ENCODE assay signal across 8 cellular contexts in genomic region chr3:131526801-131527347, GRCh38. TPM values are rescaled to one million over a fixed set of nuclear protein-coding genes. Genes with fewer than 3 reads are reported as not detected.
A peak's percentile ranks its signal among the peaks of the same experiment; 100 is the strongest.
DNase-seq lines count a peak whose midpoint lies in the region; ATAC-seq, FAIRE-seq and TF ChIP-seq lines count a peak whose summit lies in the region.

No MANE protein-coding gene starts in this region.

- dilution Hi-C loops in endothelial cell of umbilical vein (cut with MboI; ENCODE audit: extremely low pct_ligation_motif_present, low sequenced_read_pairs) = no loop called here

- H3K9me3 Mint-ChIP-seq in activated T-helper 1 cell treated with anti-CD3 and anti-CD28 coated beads, Interleukin-12 subunit alpha, Interleukin-12 subunit beta, Interleukin-2, Interleukin-4 antibody, amounts not matched to agents 30 ng/mL and 10 ng/mL and 1 ng/mL, durations not matched to agents 14 hours and 24 hours and 36 hours = no peaks in the 10 kb centered on the region

- no peak overlapping the region for H3K9ac ChIP-seq in endothelial cell of umbilical vein (replicated peaks; ENCODE audit: extremely low read depth, insufficient read depth, low read length)

- BruUV-seq in endothelial cell of umbilical vein (replicated peaks; lab: Mats Ljungman, UMichigan) = no TSS peak

- no peaks in the 10 kb centered on the region for H3K36me3 ChIP-seq in endothelial cell of umbilical vein (ENCODE audit: control insufficient read depth in 2 of 2, extremely low read depth in 1 of 2, insufficient read depth in 2 of 2, low read length in 2 of 2)

- peaks cover 2 to 14% of the 10 kb centered on the region in 2 experiments for H3K27me3 ChIP-seq in endothelial cell of umbilical vein (ENCODE audit: control insufficient read depth in 2 of 2, insufficient read depth in 2 of 2, low read length in 2 of 2)

- H4K20me1 ChIP-seq in endothelial cell of umbilical vein (replicated peaks; ENCODE audit: control insufficient read depth, extremely low read depth, insufficient read depth, low read length) = no peaks in the 10 kb centered on the region

- DNase-seq in CD1c-positive myeloid dendritic cell (ENCODE audit: extremely low spot score) (peak; percentile 8), NCI-H1930 (lab: John Stamatoyannopoulos, UW) (peak; percentile 59 to 63), endothelial cell of umbilical vein (ENCODE audit: low read depth, low spot score) (peak; percentile 42), midbrain (lab: John Stamatoyannopoulos, UW) (peak; percentile 15), T1000 (lab: John Stamatoyannopoulos, UW) (no peak)
- no peak for DNase-seq in activated T-helper 1 cell treated with anti-CD3 and anti-CD28 coated beads, Interleukin-12 subunit alpha, Interleukin-12 subunit beta, Interleukin-2, Interleukin-4 antibody, amounts not matched to agents 30 ng/mL and 10 ng/mL and 1 ng/mL, durations not matched to agents 14 hours and 24 hours and 36 hours (ENCODE audit: low spot score)
- DNase-seq in activated naive CD4-positive, alpha-beta T cell (lab: John Stamatoyannopoulos, UW) = no peak

- H3K4me1 Mint-ChIP-seq in activated T-helper 1 cell treated with anti-CD3 and anti-CD28 coated beads, Interleukin-12 subunit alpha, Interleukin-12 subunit beta, Interleukin-2, Interleukin-4 antibody, amounts not matched to agents 30 ng/mL and 10 ng/mL and 1 ng/mL, durations not matched to agents 14 hours and 24 hours and 36 hours (ENCODE audit: low read depth) = no peaks in the 10 kb centered on the region

- H3K27ac Mint-ChIP-seq in activated T-helper 1 cell treated with anti-CD3 and anti-CD28 coated beads, Interleukin-12 subunit alpha, Interleukin-12 subunit beta, Interleukin-2, Interleukin-4 antibody, amounts not matched to agents 30 ng/mL and 10 ng/mL and 1 ng/mL, durations not matched to agents 14 hours and 24 hours and 36 hours = no peak overlapping the region

- ATAC-seq in HG02981 (IDR thresholded peaks at IDR 0.05; ENCODE audit: unreplicated experiment) = no peak

- CTCF ChIA-PET in endothelial cell of umbilical vein (lab: Charles Lee) = interaction anchor here (0.6 to 1.7 kb wide), 13 partner anchors 9 to 508 kb away, joined by 3 to 7 read pairs (median 4); partner anchors contain the start of gene CPNE4

- no peak overlapping the region for H3K4me3 Mint-ChIP-seq in activated T-helper 1 cell treated with anti-CD3 and anti-CD28 coated beads, Interleukin-12 subunit alpha, Interleukin-12 subunit beta, Interleukin-2, Interleukin-4 antibody, amounts not matched to agents 30 ng/mL and 10 ng/mL and 1 ng/mL, durations not matched to agents 14 hours and 24 hours and 36 hours

- no peaks in the 10 kb centered on the region for H3K9me3 ChIP-seq in endothelial cell of umbilical vein (replicated peaks; ENCODE audit: control insufficient read depth, insufficient read depth, low read length)

- POLR2A ChIA-PET in endothelial cell of umbilical vein (lab: Charles Lee) = no interaction called here

- no peak overlapping the region for H3K27ac ChIP-seq in endothelial cell of umbilical vein (ENCODE audit: insufficient read depth, low read depth, low read length)

- no peaks in the 10 kb centered on the region for H3K9me1 ChIP-seq in endothelial cell of umbilical vein (replicated peaks; ENCODE audit: control insufficient read depth, extremely low read depth, insufficient read depth, low read length)

- TF ChIP-seq CTCF in endothelial cell of umbilical vein (IDR thresholded peaks at IDR 0.05; ENCODE audit: extremely low read depth in 1 of 2, insufficient read depth in 1 of 2, low read depth in 1 of 2, low read length in 2 of 2) = peak; percentile 48 to 67

- TF ChIP-seq POLR2A in endothelial cell of umbilical vein (IDR thresholded peaks at IDR 0.05; ENCODE audit: low read depth, low read length) = no peak

- H3K36me3 Mint-ChIP-seq in activated T-helper 1 cell treated with anti-CD3 and anti-CD28 coated beads, Interleukin-12 subunit alpha, Interleukin-12 subunit beta, Interleukin-2, Interleukin-4 antibody, amounts not matched to agents 30 ng/mL and 10 ng/mL and 1 ng/mL, durations not matched to agents 14 hours and 24 hours and 36 hours (ENCODE audit: low read depth) = no peaks in the 10 kb centered on the region

- no peaks in the 10 kb centered on the region for H3K79me2 ChIP-seq in endothelial cell of umbilical vein (ENCODE audit: control insufficient read depth, insufficient read depth, low read length)

- intact Hi-C loops in endothelial cell of umbilical vein (cut with micrococcal nuclease) = no loop called here
- intact Hi-C loops in activated T-helper 1 cell treated with anti-CD3 and anti-CD28 coated beads, Interleukin-12 subunit alpha, Interleukin-12 subunit beta, Interleukin-2, Interleukin-4 antibody, amounts not matched to agents 30 ng/mL and 10 ng/mL and 1 ng/mL, durations not matched to agents 14 hours and 24 hours and 36 hours (cut with micrococcal nuclease) = no loop called here

- no peak for FAIRE-seq in endothelial cell of umbilical vein (lab: Jason Lieb, UNC)

- H2AFZ ChIP-seq in endothelial cell of umbilical vein (ENCODE audit: low read depth, low read length) = peak overlapping the region; percentile 96

- no peaks in the 10 kb centered on the region for H3K4me1 ChIP-seq in endothelial cell of umbilical vein (ENCODE audit: control insufficient read depth, extremely low read depth, insufficient read depth, low read length)

- H3K4me3 ChIP-seq in endothelial cell of umbilical vein (replicated peaks in 1 of 3; ENCODE audit: insufficient read depth in 1 of 3, low read depth in 1 of 3, low read length in 3 of 3) = peak overlapping the region in 1 of 3 experiments; percentile 28

- peak overlapping the region; percentile 74 for H3K4me2 ChIP-seq in endothelial cell of umbilical vein (ENCODE audit: insufficient read depth, low read length)

- peaks cover 23% of the 10 kb centered on the region for H3K27me3 Mint-ChIP-seq in activated T-helper 1 cell treated with anti-CD3 and anti-CD28 coated beads, Interleukin-12 subunit alpha, Interleukin-12 subunit beta, Interleukin-2, Interleukin-4 antibody, amounts not matched to agents 30 ng/mL and 10 ng/mL and 1 ng/mL, durations not matched to agents 14 hours and 24 hours and 36 hours (ENCODE audit: insufficient read depth)

TF ChIP-seq in endothelial cell of umbilical vein, 7 proteins besides CTCF, POLR2A, EP300 and RAD21:
- TF ChIP-seq, protein P1, sequence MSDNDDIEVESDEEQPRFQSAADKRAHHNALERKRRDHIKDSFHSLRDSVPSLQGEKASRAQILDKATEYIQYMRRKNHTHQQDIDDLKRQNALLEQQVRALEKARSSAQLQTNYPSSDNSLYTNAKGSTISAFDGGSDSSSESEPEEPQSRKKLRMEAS (IDR thresholded peaks at IDR 0.05; ENCODE audit: insufficient read depth, insufficient read length) = no peak
- no peak for TF ChIP-seq GATA2 (IDR thresholded peaks at IDR 0.05; ENCODE audit: insufficient read depth, insufficient read length, low read depth, low read length)
- TF ChIP-seq POLR2AphosphoS5 (IDR thresholded peaks at IDR 0.05; ENCODE audit: insufficient read depth, low read depth, low read length) = no peak
- TF ChIP-seq EZH2 (IDR thresholded peaks at IDR 0.05; ENCODE audit: borderline replicate concordance, low read depth, low read length, severe bottlenecking) = no peak
- TF ChIP-seq FOS (IDR thresholded peaks at IDR 0.05; ENCODE audit: borderline replicate concordance, insufficient read depth, low read length) = no peak
- no peak for TF ChIP-seq JUN (IDR thresholded peaks at IDR 0.05; ENCODE audit: borderline replicate concordance, insufficient read depth, insufficient read length, low read depth)
- no peak for TF ChIP-seq MYC (IDR thresholded peaks at IDR 0.05; ENCODE audit: low read depth, low read length)

RNA-seq across cellular contexts. Expression of gene MRPL3, which starts 24.1 kb away (rescaled TPM):
- 68.2 and 68.8 TPM in 2 replicates for total RNA-seq in endothelial cell of umbilical vein
- 47.8 and 49.6 TPM in 2 replicates for polyA plus RNA-seq in endothelial cell of umbilical vein
- polyA plus RNA-seq in endothelial cell of umbilical vein (2011; cell fraction: cytosol; rRNA removed) = 94.5 and 106 TPM in 2 replicates
- 57.8 and 69.2 TPM in 2 replicates for polyA plus RNA-seq in endothelial cell of umbilical vein (2011; cell fraction: nucleus; rRNA removed)
- polyA plus RNA-seq in endothelial cell of umbilical vein (2012) = 43.7 and 84.1 TPM in 2 replicates
- 76.2 and 90.8 TPM in 2 replicates for polyA minus RNA-seq in endothelial cell of umbilical vein
- 82.7 TPM for polyA minus RNA-seq in endothelial cell of umbilical vein (2011; cell fraction: cytosol; rRNA and poly(A)+ RNA removed)
- 58.1 and 70.0 TPM in 2 replicates for polyA minus RNA-seq in endothelial cell of umbilical vein (2011; cell fraction: nucleus; rRNA and poly(A)+ RNA removed)
- total RNA-seq in activated T-helper 1 cell treated with anti-CD3 and anti-CD28 coated beads, Interleukin-12 subunit alpha, Interleukin-12 subunit beta, Interleukin-2, Interleukin-4 antibody, amounts not matched to agents 30 ng/mL and 10 ng/mL and 1 ng/mL, durations not matched to agents 14 hours and 24 hours and 36 hours = 166 and 175 TPM in 2 replicates

Comparison
In these comparisons a context has a peak if more than half of its experiments do, and no peak if none do; other contexts are left out.
1. DNase-seq: peak in CD1c-positive myeloid dendritic cell (single experiment), NCI-H1930 (2 of 2), endothelial cell of umbilical vein (single experiment) and midbrain (single experiment); none in activated T-helper 1 cell treated with anti-CD3 and anti-CD28 coated beads, Interleukin-12 subunit alpha, Interleukin-12 subunit beta, Interleukin-2, Interleukin-4 antibody, amounts not matched to agents 30 ng/mL and 10 ng/mL and 1 ng/mL, durations not matched to agents 14 hours and 24 hours and 36 hours (single experiment), T1000 (single experiment) and activated naive CD4-positive, alpha-beta T cell (0 of 4).